In genomic region chr7:13628231-13629001, GRCh38 we compare ENCODE assay signal across 18 cellular contexts.
DNase-seq lines count a peak whose midpoint lies in the region; ATAC-seq and TF ChIP-seq lines count a peak whose summit lies in the region.
"Had no signal": no experiment of that assay in that cellular context is flagged by ENCODE, and none has a peak within 500 bp of the region (broad histone marks: within the 10 kb centered on the region; RNA-seq: fewer than 3 reads in every experiment).

No MANE protein-coding gene starts in this region.

- 0 out of 2 replicates have a peak, but pooled peaks cover 1% of the 10 kb centered on the region for H3K27me3 Mint-ChIP-seq in HFFc6 (ENCODE audit: insufficient read depth)
- no peaks in the 10 kb centered on the region for H3K27me3 Mint-ChIP-seq in WTC11 (ENCODE audit: low read depth)
- H3K27me3 Mint-ChIP-seq: activated naive CD8-positive, alpha-beta T cell treated with anti-CD3 and anti-CD28 coated beads, Interleukin-2, amount 50 U/mL, for 24 hours; activated T-cell treated with anti-CD3 and anti-CD28 coated beads, Interleukin-2, amount 50 U/mL, for 24 hours; stimulated activated naive CD8-positive, alpha-beta T cell treated with anti-CD3 and anti-CD28 coated beads, Interleukin-15, Interleukin-2, amounts not matched to agents 100 ng/mL and 50 ng/mL, for 24 hours had no signal

- H3K9me3 ChIP-seq in aorta (ENCODE audit: control insufficient read depth, low read length) = no peaks in the 10 kb centered on the region

- CTCF ChIA-PET in WTC11 (lab: Charles Lee) = no interaction called here

- H3K27me3 ChIP-seq in foreskin keratinocyte (no peaks in the 10 kb centered on the region), aorta (ENCODE audit: control insufficient read depth in 1 of 2, insufficient read depth in 2 of 2, low read length in 1 of 2) (no peaks in the 10 kb centered on the region)
- H3K27me3 ChIP-seq: hepatocyte had no signal

- H3K4me3 Mint-ChIP-seq in HFFc6 = no peak overlapping the region; the same call in 1 of the 2 replicates
- H3K4me3 Mint-ChIP-seq in WTC11 = no peak overlapping the region
- H3K4me3 Mint-ChIP-seq: activated naive CD8-positive, alpha-beta T cell treated with anti-CD3 and anti-CD28 coated beads, Interleukin-2, amount 50 U/mL, for 24 hours; activated T-cell treated with anti-CD3 and anti-CD28 coated beads, Interleukin-2, amount 50 U/mL, for 24 hours; nephron progenitor cell; stimulated activated naive CD8-positive, alpha-beta T cell treated with anti-CD3 and anti-CD28 coated beads, Interleukin-15, Interleukin-2, amounts not matched to agents 100 ng/mL and 50 ng/mL, for 24 hours had no signal

- 0 out of 2 replicates have a peak, but pooled peaks cover 4% of the 10 kb centered on the region for H3K36me3 Mint-ChIP-seq in HFFc6 (ENCODE audit: low read depth)
- no peaks in the 10 kb centered on the region for H3K36me3 Mint-ChIP-seq in WTC11

- H3K27ac Mint-ChIP-seq in HFFc6 = peak overlapping the region; percentile 58
- H3K27ac Mint-ChIP-seq in WTC11 = 0 out of 2 replicates have a peak overlapping the region, but pooled peaks have one; percentile 41
- H3K27ac Mint-ChIP-seq: activated naive CD8-positive, alpha-beta T cell treated with anti-CD3 and anti-CD28 coated beads, Interleukin-2, amount 50 U/mL, for 24 hours; activated T-cell treated with anti-CD3 and anti-CD28 coated beads, Interleukin-2, amount 50 U/mL, for 24 hours; nephron progenitor cell; stimulated activated naive CD8-positive, alpha-beta T cell treated with anti-CD3 and anti-CD28 coated beads, Interleukin-15, Interleukin-2, amounts not matched to agents 100 ng/mL and 50 ng/mL, for 24 hours had no signal

- peaks cover 6% of the 10 kb centered on the region; the same call in 1 of the 2 replicates for H3K9me3 Mint-ChIP-seq in HFFc6
- H3K9me3 Mint-ChIP-seq in WTC11 = no peaks in the 10 kb centered on the region
- H3K9me3 Mint-ChIP-seq: activated naive CD8-positive, alpha-beta T cell treated with anti-CD3 and anti-CD28 coated beads, Interleukin-2, amount 50 U/mL, for 24 hours; activated T-cell treated with anti-CD3 and anti-CD28 coated beads, Interleukin-2, amount 50 U/mL, for 24 hours; nephron progenitor cell; stimulated activated naive CD8-positive, alpha-beta T cell treated with anti-CD3 and anti-CD28 coated beads, Interleukin-15, Interleukin-2, amounts not matched to agents 100 ng/mL and 50 ng/mL, for 24 hours had no signal

- H3K4me1 ChIP-seq in foreskin keratinocyte = no peaks in the 10 kb centered on the region
- no peaks in the 10 kb centered on the region for H3K4me1 ChIP-seq in aorta (ENCODE audit: control insufficient read depth in 1 of 2, insufficient read depth in 2 of 2, low read length in 2 of 2)

- 78 to 80% methylated on average over 6 of the region's 6 CpGs for WGBS in aorta, 2 donors

- TF ChIP-seq CTCF in AG10803 (conservative IDR thresholded peaks at IDR 0.05; ENCODE audit: low read length) = no peak
- TF ChIP-seq CTCF in HFFc6 (IDR thresholded peaks at IDR 0.05) = no peak
- no peak for TF ChIP-seq CTCF in WTC11 (IDR thresholded peaks at IDR 0.05)
- no peak for TF ChIP-seq CTCF in foreskin keratinocyte (conservative IDR thresholded peaks at IDR 0.05)

- DNase-seq in AG10803 (ENCODE audit: low read depth) (peak; percentile 63), HFFc6 (peak; percentile 19), WTC11 (ENCODE audit: low spot score) (no peak), foreskin keratinocyte (peak; percentile 22 to 56), aorta (no peak), medulla oblongata (ENCODE audit: extremely low spot score) (no peak), NCI-H510A treated with DMSO at 0.1 percent for 48 hours (lab: John Stamatoyannopoulos, UW) (no peak)
- DNase-seq: activated CD4-positive, alpha-beta T cell treated with anti-CD3 and anti-CD28 coated beads for 1 hour; activated naive CD8-positive, alpha-beta T cell treated with anti-CD3 and anti-CD28 coated beads, Interleukin-2, amount 50 U/mL, for 24 hours; activated T-cell treated with anti-CD3 and anti-CD28 coated beads, Interleukin-2, amount 50 U/mL, for 24 hours; left ventricle myocardium superior; NCI-H2107; nephron progenitor cell had no signal

- intact Hi-C loops in aorta (cut with DNase I) = no loop called here

- no peaks in the 10 kb centered on the region for H3K36me3 ChIP-seq in aorta (ENCODE audit: control insufficient read depth in 1 of 2, insufficient read depth in 2 of 2, low read length in 1 of 2)

- no peak overlapping the region for H3K27ac ChIP-seq in foreskin keratinocyte
- no peak overlapping the region for H3K27ac ChIP-seq in aorta (ENCODE audit: low read depth in 1 of 2, low read length in 2 of 2)
- H3K27ac ChIP-seq: C4-2B, hepatocyte had no signal

- POLR2A ChIA-PET in WTC11 (lab: Charles Lee) = no interaction called here

- H3K4me3 ChIP-seq in AG10803 (ENCODE audit: low read length) (no peak overlapping the region), aorta (ENCODE audit: low read length in 2 of 2) (no peak overlapping the region)
- H3K4me3 ChIP-seq: hepatocyte had no signal

- H3K4me1 Mint-ChIP-seq in HFFc6 (ENCODE audit: low read depth) = peaks cover 16% of the 10 kb centered on the region
- peaks cover 11% of the 10 kb centered on the region; the same call in 1 of the 2 replicates for H3K4me1 Mint-ChIP-seq in WTC11
- H3K4me1 Mint-ChIP-seq: activated naive CD8-positive, alpha-beta T cell treated with anti-CD3 and anti-CD28 coated beads, Interleukin-2, amount 50 U/mL, for 24 hours; nephron progenitor cell had no signal

- ATAC-seq in WTC11 (peak; percentile 60; the same call in 1 of the 2 replicates), foreskin keratinocyte (peak; percentile 74), aorta (ENCODE audit: low FRiP score) (no peak), HG03135 (IDR thresholded peaks at IDR 0.05; ENCODE audit: unreplicated experiment) (no peak)
- ATAC-seq: activated naive CD8-positive, alpha-beta T cell treated with anti-CD3 and anti-CD28 coated beads, Interleukin-2, amount 50 U/mL, for 24 hours; left ventricle myocardium superior; sciatic nerve had no signal

TF ChIP-seq in WTC11, 78 proteins besides CTCF, POLR2A, EP300 and RAD21 (continues in another document):
- TF ChIP-seq SP1 (CRISPR knock-in tag; conservative IDR thresholded peaks at IDR 0.05) (no peak), TEAD1 (CRISPR knock-in tag; IDR thresholded peaks at IDR 0.05) (no peak), E2F4 (CRISPR knock-in tag; IDR thresholded peaks at IDR 0.05; ENCODE audit: borderline replicate concordance, low read depth) (no peak)
- TF ChIP-seq, protein P1, sequence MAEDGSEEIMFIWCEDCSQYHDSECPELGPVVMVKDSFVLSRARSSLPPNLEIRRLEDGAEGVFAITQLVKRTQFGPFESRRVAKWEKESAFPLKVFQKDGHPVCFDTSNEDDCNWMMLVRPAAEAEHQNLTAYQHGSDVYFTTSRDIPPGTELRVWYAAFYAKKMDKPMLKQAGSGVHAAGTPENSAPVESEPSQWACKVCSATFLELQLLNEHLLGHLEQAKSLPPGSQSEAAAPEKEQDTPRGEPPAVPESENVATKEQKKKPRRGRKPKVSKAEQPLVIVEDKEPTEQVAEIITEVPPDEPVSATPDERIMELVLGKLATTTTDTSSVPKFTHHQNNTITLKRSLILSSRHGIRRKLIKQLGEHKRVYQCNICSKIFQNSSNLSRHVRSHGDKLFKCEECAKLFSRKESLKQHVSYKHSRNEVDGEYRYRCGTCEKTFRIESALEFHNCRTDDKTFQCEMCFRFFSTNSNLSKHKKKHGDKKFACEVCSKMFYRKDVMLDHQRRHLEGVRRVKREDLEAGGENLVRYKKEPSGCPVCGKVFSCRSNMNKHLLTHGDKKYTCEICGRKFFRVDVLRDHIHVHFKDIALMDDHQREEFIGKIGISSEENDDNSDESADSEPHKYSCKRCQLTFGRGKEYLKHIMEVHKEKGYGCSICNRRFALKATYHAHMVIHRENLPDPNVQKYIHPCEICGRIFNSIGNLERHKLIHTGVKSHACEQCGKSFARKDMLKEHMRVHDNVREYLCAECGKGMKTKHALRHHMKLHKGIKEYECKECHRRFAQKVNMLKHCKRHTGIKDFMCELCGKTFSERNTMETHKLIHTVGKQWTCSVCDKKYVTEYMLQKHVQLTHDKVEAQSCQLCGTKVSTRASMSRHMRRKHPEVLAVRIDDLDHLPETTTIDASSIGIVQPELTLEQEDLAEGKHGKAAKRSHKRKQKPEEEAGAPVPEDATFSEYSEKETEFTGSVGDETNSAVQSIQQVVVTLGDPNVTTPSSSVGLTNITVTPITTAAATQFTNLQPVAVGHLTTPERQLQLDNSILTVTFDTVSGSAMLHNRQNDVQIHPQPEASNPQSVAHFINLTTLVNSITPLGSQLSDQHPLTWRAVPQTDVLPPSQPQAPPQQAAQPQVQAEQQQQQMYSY (CRISPR knock-in tag; IDR thresholded peaks at IDR 0.05) = no peak

Comparison
In these comparisons a context has a peak if more than half of its experiments do, and no peak if none do; other contexts are left out.
1. DNase-seq: peak in AG10803 (single experiment), HFFc6 (single experiment) and foreskin keratinocyte (2 of 2); none in WTC11 (single experiment), aorta (0 of 2), medulla oblongata (single experiment) and NCI-H510A treated with DMSO at 0.1 percent for 48 hours (single experiment).
2. ATAC-seq: peak in WTC11 (single experiment) and foreskin keratinocyte (single experiment); none in aorta (single experiment) and HG03135 (single experiment).